18 cellular contexts compared by ENCODE assay signal in genomic region chr3:67327582-67327981, GRCh38.
DNase-seq lines count a peak whose midpoint lies in the region; FAIRE-seq and TF ChIP-seq lines count a peak whose summit lies in the region.
"Had no signal": no experiment of that assay in that cellular context is flagged by ENCODE, and none has a peak within 500 bp of the region (broad histone marks: within the 10 kb centered on the region; RNA-seq: fewer than 3 reads in every experiment).

No MANE protein-coding gene starts in this region.

- FAIRE-seq in islet of Langerhans (lab: Jason Lieb, UNC): peak; percentile 9
- FAIRE-seq: GM12891, GM18507 had no signal

- H3K9me3 Mint-ChIP-seq in CD14-positive monocyte: peaks cover 0 to 6% (median 2%) of the 10 kb centered on the region in 7 donors
- H3K9me3 Mint-ChIP-seq: CD8-positive, alpha-beta T cell; GM23338; H9 had no signal

- no peaks in the 10 kb centered on the region for H3K27me3 Mint-ChIP-seq in CD14-positive monocyte (ENCODE audit: low read depth in 3 of 3)

- DNase-seq in NCI-H748 (lab: John Stamatoyannopoulos, UW; ENCODE audit: unreplicated experiment): peak; percentile 10
- DNase-seq in NCI-H748 treated with DMSO at 0.1 percent for 48 hours (lab: John Stamatoyannopoulos, UW): no peak
- DNase-seq in NCI-H1436 (lab: John Stamatoyannopoulos, UW): peak; percentile 3
- DNase-seq in NCI-H1436 treated with DMSO at 0.1 percent for 48 hours (lab: John Stamatoyannopoulos, UW): peak; percentile 27
- DNase-seq in RKO (ENCODE audit: low spot score): no peak
- DNase-seq in CD14-positive monocyte (ENCODE audit: low spot score): no peak
- DNase-seq: C1 segment of cervical spinal cord; Caco-2; CD4-positive, CD25-positive, alpha-beta regulatory T cell; CD8-positive, alpha-beta T cell; DMS53; DMS79 treated with DMSO at 0.1 percent for 48 hours; GF-D8; H9 had no signal

- H3K4me1 Mint-ChIP-seq in CD14-positive monocyte: no peaks in the 10 kb centered on the region
- H3K4me1 Mint-ChIP-seq: CD4-positive, CD25-positive, alpha-beta regulatory T cell; H9 had no signal

- intact Hi-C loops in CD14-positive monocyte (cut with micrococcal nuclease): no loop called here

- H3K27ac Mint-ChIP-seq in CD14-positive monocyte: no peak overlapping the region
- H3K27ac Mint-ChIP-seq: CD4-positive, CD25-positive, alpha-beta regulatory T cell; CD8-positive, alpha-beta T cell; GM23338; H9 had no signal

- H3K4me3 Mint-ChIP-seq in CD14-positive monocyte: no peak overlapping the region
- H3K4me3 Mint-ChIP-seq: CD4-positive, CD25-positive, alpha-beta regulatory T cell; CD8-positive, alpha-beta T cell; GM23338; H9 had no signal

- no peak for TF ChIP-seq CTCF in CD14-positive monocyte (IDR thresholded peaks at IDR 0.05)

- H3K36me3 Mint-ChIP-seq in CD14-positive monocyte: no peaks in the 10 kb centered on the region
- H3K36me3 Mint-ChIP-seq: CD4-positive, CD25-positive, alpha-beta regulatory T cell; CD8-positive, alpha-beta T cell had no signal

Comparison
In these comparisons a context has a peak if more than half of its experiments do, and no peak if none do; other contexts are left out.
1. DNase-seq: peak in NCI-H748 (single experiment), NCI-H1436 (single experiment) and NCI-H1436 treated with DMSO at 0.1 percent for 48 hours (single experiment); none in NCI-H748 treated with DMSO at 0.1 percent for 48 hours (single experiment), RKO (single experiment) and CD14-positive monocyte (single experiment).